In the genomic region with DNA sequence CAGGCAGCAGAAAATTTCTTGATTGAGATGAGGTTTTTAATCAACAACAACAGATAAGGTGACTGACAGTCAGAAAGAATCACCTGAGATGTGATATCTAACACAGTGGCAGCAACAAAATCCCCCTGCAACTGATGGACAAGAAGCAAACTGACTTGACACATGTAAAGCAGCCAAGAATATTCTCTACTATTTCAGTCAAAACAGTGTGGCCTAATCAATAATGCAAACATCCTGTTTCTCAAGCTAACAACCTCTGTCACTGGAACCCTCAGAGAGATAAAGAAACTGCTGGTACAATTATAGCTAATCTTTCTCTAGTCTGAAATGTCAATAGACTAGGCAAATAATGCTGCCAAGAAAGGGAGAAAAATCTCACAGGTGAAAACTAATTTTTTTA, we compare ENCODE assay signal across 1 cellular context.
TF ChIP-seq lines count a peak whose summit lies in the region.

No MANE protein-coding gene starts in this region.

TF ChIP-seq in GM12878, 131 proteins besides CTCF, POLR2A, EP300 and RAD21 (continued from another document):
- TF ChIP-seq SPI1 (IDR thresholded peaks at IDR 0.05; ENCODE audit: borderline replicate concordance, insufficient read depth, low read depth, low read length) = no peak
- TF ChIP-seq, protein P1, sequence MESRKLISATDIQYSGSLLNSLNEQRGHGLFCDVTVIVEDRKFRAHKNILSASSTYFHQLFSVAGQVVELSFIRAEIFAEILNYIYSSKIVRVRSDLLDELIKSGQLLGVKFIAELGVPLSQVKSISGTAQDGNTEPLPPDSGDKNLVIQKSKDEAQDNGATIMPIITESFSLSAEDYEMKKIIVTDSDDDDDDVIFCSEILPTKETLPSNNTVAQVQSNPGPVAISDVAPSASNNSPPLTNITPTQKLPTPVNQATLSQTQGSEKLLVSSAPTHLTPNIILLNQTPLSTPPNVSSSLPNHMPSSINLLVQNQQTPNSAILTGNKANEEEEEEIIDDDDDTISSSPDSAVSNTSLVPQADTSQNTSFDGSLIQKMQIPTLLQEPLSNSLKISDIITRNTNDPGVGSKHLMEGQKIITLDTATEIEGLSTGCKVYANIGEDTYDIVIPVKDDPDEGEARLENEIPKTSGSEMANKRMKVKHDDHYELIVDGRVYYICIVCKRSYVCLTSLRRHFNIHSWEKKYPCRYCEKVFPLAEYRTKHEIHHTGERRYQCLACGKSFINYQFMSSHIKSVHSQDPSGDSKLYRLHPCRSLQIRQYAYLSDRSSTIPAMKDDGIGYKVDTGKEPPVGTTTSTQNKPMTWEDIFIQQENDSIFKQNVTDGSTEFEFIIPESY (IDR thresholded peaks at IDR 0.05) = no peak
- TF ChIP-seq, protein P2, sequence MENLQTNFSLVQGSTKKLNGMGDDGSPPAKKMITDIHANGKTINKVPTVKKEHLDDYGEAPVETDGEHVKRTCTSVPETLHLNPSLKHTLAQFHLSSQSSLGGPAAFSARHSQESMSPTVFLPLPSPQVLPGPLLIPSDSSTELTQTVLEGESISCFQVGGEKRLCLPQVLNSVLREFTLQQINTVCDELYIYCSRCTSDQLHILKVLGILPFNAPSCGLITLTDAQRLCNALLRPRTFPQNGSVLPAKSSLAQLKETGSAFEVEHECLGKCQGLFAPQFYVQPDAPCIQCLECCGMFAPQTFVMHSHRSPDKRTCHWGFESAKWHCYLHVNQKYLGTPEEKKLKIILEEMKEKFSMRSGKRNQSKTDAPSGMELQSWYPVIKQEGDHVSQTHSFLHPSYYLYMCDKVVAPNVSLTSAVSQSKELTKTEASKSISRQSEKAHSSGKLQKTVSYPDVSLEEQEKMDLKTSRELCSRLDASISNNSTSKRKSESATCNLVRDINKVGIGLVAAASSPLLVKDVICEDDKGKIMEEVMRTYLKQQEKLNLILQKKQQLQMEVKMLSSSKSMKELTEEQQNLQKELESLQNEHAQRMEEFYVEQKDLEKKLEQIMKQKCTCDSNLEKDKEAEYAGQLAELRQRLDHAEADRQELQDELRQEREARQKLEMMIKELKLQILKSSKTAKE (IDR thresholded peaks at IDR 0.05; ENCODE audit: low read depth, poor library complexity, severe bottlenecking) = no peak
- no peak for TF ChIP-seq TCF3 (IDR thresholded peaks at IDR 0.05; ENCODE audit: borderline replicate concordance, insufficient read depth, low read depth, low read length)
- TF ChIP-seq ESRRA (IDR thresholded peaks at IDR 0.05; ENCODE audit: low read length) = no peak
- TF ChIP-seq ZSCAN29 (IDR thresholded peaks at IDR 0.05) = no peak
- no peak for TF ChIP-seq TARDBP (IDR thresholded peaks at IDR 0.05; ENCODE audit: borderline replicate concordance)
- TF ChIP-seq, protein P3, sequence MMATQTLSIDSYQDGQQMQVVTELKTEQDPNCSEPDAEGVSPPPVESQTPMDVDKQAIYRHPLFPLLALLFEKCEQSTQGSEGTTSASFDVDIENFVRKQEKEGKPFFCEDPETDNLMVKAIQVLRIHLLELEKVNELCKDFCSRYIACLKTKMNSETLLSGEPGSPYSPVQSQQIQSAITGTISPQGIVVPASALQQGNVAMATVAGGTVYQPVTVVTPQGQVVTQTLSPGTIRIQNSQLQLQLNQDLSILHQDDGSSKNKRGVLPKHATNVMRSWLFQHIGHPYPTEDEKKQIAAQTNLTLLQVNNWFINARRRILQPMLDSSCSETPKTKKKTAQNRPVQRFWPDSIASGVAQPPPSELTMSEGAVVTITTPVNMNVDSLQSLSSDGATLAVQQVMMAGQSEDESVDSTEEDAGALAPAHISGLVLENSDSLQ (IDR thresholded peaks at IDR 0.05) = peak; percentile 71
- TF ChIP-seq PAX5 (IDR thresholded peaks at IDR 0.05; ENCODE audit: borderline replicate concordance, low read depth, low read length) = no peak
- no peak for TF ChIP-seq POLR2AphosphoS2 (IDR thresholded peaks at IDR 0.05; ENCODE audit: low read depth, low read length)
